ENCODE assay signal across 21 cellular contexts in genomic region chr10:3056280-3057037, GRCh38. TPM values are rescaled to one million over a fixed set of nuclear protein-coding genes. Genes with fewer than 3 reads are reported as not detected.
A peak's percentile ranks its signal among the peaks of the same experiment; 100 is the strongest.
DNase-seq lines count a peak whose midpoint lies in the region; ATAC-seq, FAIRE-seq and TF ChIP-seq lines count a peak whose summit lies in the region.
"Had no signal": no experiment of that assay in that cellular context is flagged by ENCODE, and none has a peak within 500 bp of the region (broad histone marks: within the 10 kb centered on the region; RNA-seq: fewer than 3 reads in every experiment).

No MANE protein-coding gene starts in this region.

- H3K4me1 ChIP-seq in DND-41 (ENCODE audit: insufficient read depth, low read length) (0 out of 2 replicates have a peak, but pooled peaks cover 4% of the 10 kb centered on the region), SJSA1 (replicated peaks) (peaks cover 29% of the 10 kb centered on the region), neuronal stem cell (ENCODE audit: control insufficient read depth in 2 of 2, insufficient read depth in 1 of 2, low read depth in 1 of 2, low read length in 2 of 2) (peaks cover 5 to 7% of the 10 kb centered on the region in 2 donors), testis (no peaks in the 10 kb centered on the region)

- H3K23ac ChIP-seq in neuronal stem cell (ENCODE audit: low read depth, low read length, poor library complexity): no peak overlapping the region

- DNase-seq in DND-41: no peak
- no peak for DNase-seq in SJSA1 (ENCODE audit: low read depth in 1 of 2, low spot score in 2 of 2)
- peak; percentile 40 for DNase-seq in fibroblast of pulmonary artery (ENCODE audit: low read depth)
- no peak for DNase-seq in neuronal stem cell (ENCODE audit: low spot score)
- no peak for DNase-seq in GM19239 (ENCODE audit: insufficient read length, low spot score)
- no peak for DNase-seq in testis
- DNase-seq in Right ventricle myocardium inferior (ENCODE audit: missing footprints): no peak
- DNase-seq: activated CD4-positive, alpha-beta T cell treated with anti-CD3 and anti-CD28 coated beads, Interleukin-2, amount 50 U/mL, for 48 hours; activated naive CD4-positive, alpha-beta T cell treated with Interleukin-2 at 50 U/mL for 16 hours; anterior cingulate cortex; CD4-positive, alpha-beta T cell; DMS79; NCI-H1417 treated with DMSO at 0.1 percent for 48 hours; NCI-H2171 treated with DMSO at 0.1 percent for 48 hours; Right ventricle myocardium superior; T-cell had no signal

- H2AFZ ChIP-seq in DND-41 (ENCODE audit: low read depth, low read length) (no peak overlapping the region), neuronal stem cell (ENCODE audit: low read length) (peak overlapping the region; percentile 52)
- H2AFZ ChIP-seq: GM23338, hepatocyte had no signal

- H3K4me2 ChIP-seq in DND-41 (ENCODE audit: insufficient read depth, low read length): no peak overlapping the region
- H3K4me2 ChIP-seq in neuronal stem cell (ENCODE audit: insufficient read depth, low read length, poor library complexity, severe bottlenecking): no peak overlapping the region
- H3K4me2 ChIP-seq: GM23338, hepatocyte had no signal

- WGBS in neuronal stem cell (ENCODE audit: extremely low coverage in 2 of 2, insufficient read length in 2 of 2, insufficient replicate concordance in 1 of 2), 2 donors: no CpG with 5 or more reads among the region's 5 CpGs
- WGBS in testis, 2 donors: 69 to 74% methylated on average over 5 of the region's 5 CpGs

- peak overlapping the region; percentile 54 for H2BK15ac ChIP-seq in neuronal stem cell (ENCODE audit: low read length)

- H3K27ac ChIP-seq in DND-41 (ENCODE audit: low read length): no peak overlapping the region
- H3K27ac ChIP-seq in SJSA1: peak overlapping the region; percentile 19; the same call in 1 of the 2 replicates
- no peak overlapping the region for H3K27ac ChIP-seq in neuronal stem cell (replicated peaks; ENCODE audit: low read length)
- no peak overlapping the region for H3K27ac ChIP-seq in testis
- H3K27ac ChIP-seq: hepatocyte had no signal

- TF ChIP-seq CTCF in DND-41 (IDR thresholded peaks at IDR 0.05; ENCODE audit: borderline replicate concordance, extremely low read depth, low read length, poor library complexity, severe bottlenecking) (no peak), fibroblast of pulmonary artery (IDR thresholded peaks at IDR 0.05; ENCODE audit: low read length, missing control alignments) (no peak), testis (IDR thresholded peaks at IDR 0.05) (no peak)

- H2BK12ac ChIP-seq in neuronal stem cell (ENCODE audit: low read length): peak overlapping the region; percentile 68

- H3K79me2 ChIP-seq in DND-41 (ENCODE audit: insufficient read depth, low read length): no peaks in the 10 kb centered on the region
- H3K79me2 ChIP-seq: hepatocyte had no signal

- intact Hi-C loops in testis (cut with DNase I; ENCODE audit: low total_unique reads): no loop called here
- intact Hi-C loops in Right ventricle myocardium inferior (cut with DNase I): no loop called here

- peak overlapping the region; percentile 85 for H3K18ac ChIP-seq in neuronal stem cell (ENCODE audit: low read length)

- no peaks in the 10 kb centered on the region for H4K20me1 ChIP-seq in DND-41 (ENCODE audit: insufficient read depth, low read length)

- H3K27me3 ChIP-seq in DND-41 (ENCODE audit: insufficient read depth, low read length, poor library complexity) (peaks cover 12% of the 10 kb centered on the region), SJSA1 (replicated peaks) (no peaks in the 10 kb centered on the region), neuronal stem cell (ENCODE audit: control insufficient read depth in 3 of 3, insufficient read depth in 3 of 3, low read depth in 1 of 3, low read length in 3 of 3) (peaks cover 0 to 6% (median 0%) of the 10 kb centered on the region in 3 experiments), testis (no peaks in the 10 kb centered on the region)
- H3K27me3 ChIP-seq: hepatocyte had no signal

- no peak overlapping the region for H3K14ac ChIP-seq in neuronal stem cell (ENCODE audit: low read length)

- H3K4me3 ChIP-seq in DND-41 (ENCODE audit: low read depth in 1 of 2, low read length in 2 of 2) (no peak overlapping the region), SJSA1 (no peak overlapping the region), fibroblast of pulmonary artery (replicated peaks; ENCODE audit: low read depth, low read length) (no peak overlapping the region), neuronal stem cell (ENCODE audit: low read length in 2 of 2) (no peak overlapping the region), testis (no peak overlapping the region)
- H3K4me3 ChIP-seq: GM23338, hepatocyte had no signal

- no peak for TF ChIP-seq POLR2A in testis (IDR thresholded peaks at IDR 0.05)

- H3K9me3 ChIP-seq in DND-41 (ENCODE audit: insufficient read depth, low read length, severe bottlenecking): no peaks in the 10 kb centered on the region
- no peaks in the 10 kb centered on the region for H3K9me3 ChIP-seq in SJSA1 (replicated peaks)
- no peaks in the 10 kb centered on the region for H3K9me3 ChIP-seq in neuronal stem cell (replicated peaks in 1 of 2; ENCODE audit: control insufficient read depth in 2 of 2, insufficient read depth in 1 of 2, low read depth in 1 of 2, low read length in 2 of 2)
- H3K9me3 ChIP-seq in testis: no peaks in the 10 kb centered on the region

- no peak overlapping the region for H2BK5ac ChIP-seq in neuronal stem cell (ENCODE audit: low read length)

- H3K36me3 ChIP-seq in DND-41 (ENCODE audit: insufficient read depth, low read length) (no peaks in the 10 kb centered on the region), SJSA1 (no peaks in the 10 kb centered on the region), neuronal stem cell (replicated peaks in 1 of 2; ENCODE audit: control insufficient read depth in 2 of 2, insufficient read depth in 2 of 2, low read length in 2 of 2) (no peaks in the 10 kb centered on the region), testis (ENCODE audit: low read depth, missing control alignments) (no peaks in the 10 kb centered on the region)

- H3K79me1 ChIP-seq in neuronal stem cell (ENCODE audit: low read depth, low read length): no peaks in the 10 kb centered on the region

- peak overlapping the region; percentile 63 for H2AK5ac ChIP-seq in neuronal stem cell (ENCODE audit: low read depth, low read length)

- H4K8ac ChIP-seq in neuronal stem cell (ENCODE audit: low read depth, low read length): peak overlapping the region; percentile 89

- ATAC-seq in DND-41 (ENCODE audit: insufficient read depth, low read depth) (peak; percentile 31; the same call in 1 of the 3 replicates), HG02884 (IDR thresholded peaks at IDR 0.05; ENCODE audit: unreplicated experiment) (no peak), Right ventricle myocardium inferior (no peak)
- ATAC-seq: GM23338, T-cell had no signal

- no peak overlapping the region for H2BK120ac ChIP-seq in neuronal stem cell (ENCODE audit: low read depth, low read length)

- no peak for FAIRE-seq in GM19239 (lab: Jason Lieb, UNC)
- FAIRE-seq: colon, islet of Langerhans had no signal

- H4K91ac ChIP-seq in neuronal stem cell (ENCODE audit: low read depth, low read length, poor library complexity): no peak overlapping the region

- H3K4ac ChIP-seq in neuronal stem cell (ENCODE audit: low read length): no peak overlapping the region

- H3K9ac ChIP-seq in DND-41 (ENCODE audit: low read depth, low read length): no peak overlapping the region
- H3K9ac ChIP-seq in neuronal stem cell (ENCODE audit: low read depth, low read length, poor library complexity): no peak overlapping the region

RNA-seq across cellular contexts. Expression of gene PFKP, which starts 10.9 kb away (rescaled TPM):
- total RNA-seq in SJSA1 (2014; rRNA removed; shearing (Covaris generic)): 515 and 604 TPM in 2 replicates
- polyA plus RNA-seq in neuronal stem cell (2013, experiment 1 of 2): 21.1 TPM
- 21.1 TPM for polyA plus RNA-seq in neuronal stem cell (2013, experiment 2 of 2)
- total RNA-seq in testis (100 to 1,000 TPM; 134 to 186 TPM), Right ventricle myocardium inferior (181 TPM)
- polyA plus RNA-seq in testis (ENCODE audit: insufficient read depth, low read depth, low replicate concordance): 447 TPM
